Comparison of ENCODE assay signal across 8 cellular contexts in the genomic region with DNA sequence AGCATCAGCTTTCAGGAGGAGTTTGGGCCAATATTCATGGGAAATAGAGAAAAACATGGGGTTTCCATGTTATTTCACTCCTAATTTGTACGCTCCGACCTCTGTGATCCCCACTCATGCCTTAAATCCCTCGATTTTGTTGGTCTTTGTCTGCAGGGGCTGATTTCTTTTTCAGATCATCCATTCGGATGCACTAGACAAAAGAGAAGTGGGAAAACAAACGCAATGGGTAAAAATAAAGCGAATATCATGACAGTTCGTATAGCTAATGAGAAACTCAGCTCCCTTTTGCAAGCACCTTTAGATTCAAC. TPM values are rescaled to one million over a fixed set of nuclear protein-coding genes. Genes with fewer than 3 reads are reported as not detected.
DNase-seq lines count a peak whose midpoint lies in the region; ATAC-seq and TF ChIP-seq lines count a peak whose summit lies in the region.

No MANE protein-coding gene starts in this region.

- ATAC-seq in heart left ventricle (no peak), left ventricle myocardium superior (no peak), memory B cell (ENCODE audit: low read depth) (no peak), upper lobe of right lung (no peak), HG03025 (IDR thresholded peaks at IDR 0.05; ENCODE audit: low FRiP score, unreplicated experiment) (no peak), HG03460 (IDR thresholded peaks at IDR 0.05; ENCODE audit: unreplicated experiment) (no peak)

- DNase-seq in heart left ventricle (no peak), left ventricle myocardium superior (no peak), ascending aorta (ENCODE audit: low spot score in 2 of 2) (no peak), memory B cell (ENCODE audit: low spot score in 2 of 2) (no peak), upper lobe of right lung (no peak), posterior cingulate gyrus (no peak)

- 6 to 35% (median 17%) methylated on average over 7 of the region's 7 CpGs for WGBS in heart left ventricle, 4 donors

- TF ChIP-seq CTCF in heart left ventricle (IDR thresholded peaks at IDR 0.05) (no peak), ascending aorta (IDR thresholded peaks at IDR 0.05) (no peak), upper lobe of right lung (IDR thresholded peaks at IDR 0.05) (no peak)

- H3K4me1 Mint-ChIP-seq in memory B cell, result peaks cover 16% of the 10 kb centered on the region

- intact Hi-C loops in heart left ventricle (cut with DNase I), result no loop called here
- intact Hi-C loops in left ventricle myocardium superior (cut with micrococcal nuclease), result no loop called here
- intact Hi-C loops in ascending aorta (cut with DNase I), result no loop called here
- intact Hi-C loops in upper lobe of right lung (cut with DNase I), result no loop called here
- intact Hi-C loops in posterior cingulate gyrus (cut with DNase I), result no loop called here

- H3K4me3 ChIP-seq in heart left ventricle (peak overlapping the region; percentile 32 to 98 (median 83)), ascending aorta (peak overlapping the region; percentile 76 to 80), upper lobe of right lung (peak overlapping the region; percentile 75)

- H3K27ac ChIP-seq in heart left ventricle, result peak overlapping the region in 1 of 12 donors; percentile 72
- no peak overlapping the region for H3K27ac ChIP-seq in ascending aorta
- H3K27ac ChIP-seq in upper lobe of right lung, result no peak overlapping the region

- no peak for TF ChIP-seq POLR2A in heart left ventricle (IDR thresholded peaks at IDR 0.05)

- peak overlapping the region; percentile 95 for H3K4me3 Mint-ChIP-seq in memory B cell

- H3K4me1 ChIP-seq in heart left ventricle (peaks cover 0 to 10% (median 0%) of the 10 kb centered on the region in 12 donors), ascending aorta (peaks cover 0 to 2% of the 10 kb centered on the region in 2 donors), upper lobe of right lung (peaks cover 3% of the 10 kb centered on the region)

- H3K36me3 Mint-ChIP-seq in memory B cell, result peaks cover 2% of the 10 kb centered on the region

- H3K27ac Mint-ChIP-seq in memory B cell, result peak overlapping the region; percentile 92

- H3K36me3 ChIP-seq in heart left ventricle (peaks cover 0 to 17% (median 8%) of the 10 kb centered on the region in 9 donors), ascending aorta (no peaks in the 10 kb centered on the region), upper lobe of right lung (peaks cover 6% of the 10 kb centered on the region)

- H3K9me3 ChIP-seq in heart left ventricle (no peaks in the 10 kb centered on the region), ascending aorta (no peaks in the 10 kb centered on the region), upper lobe of right lung (no peaks in the 10 kb centered on the region)

- H3K27me3 ChIP-seq in heart left ventricle (peaks cover 0 to 4% (median 0%) of the 10 kb centered on the region in 9 donors), ascending aorta (no peaks in the 10 kb centered on the region), upper lobe of right lung (no peaks in the 10 kb centered on the region)

- H3K9me3 Mint-ChIP-seq in memory B cell, result no peaks in the 10 kb centered on the region

- H3K27me3 Mint-ChIP-seq in memory B cell, result no peaks in the 10 kb centered on the region

RNA-seq across cellular contexts. Expression of a gene that starts 0.3 kb away (rescaled TPM):
- total RNA-seq in heart left ventricle, result 10 to 100 TPM in 8 of 9 donors, 1 to 10 TPM in 1; 6.9 to 19.4 (median 13.5) TPM
- 10 to 100 TPM in 1 of 2 donors, 1 to 10 TPM in 1; 9.7 to 16.5 TPM for polyA plus RNA-seq in heart left ventricle
- 10.0 TPM for total RNA-seq in left ventricle myocardium superior
- 6.8 TPM for total RNA-seq in ascending aorta
- total RNA-seq in upper lobe of right lung, result 20.6 TPM
